32 cellular contexts compared by ENCODE assay signal in genomic region chr12:83084516-83085234, GRCh38.
"Had no signal": no experiment of that assay in that cellular context is flagged by ENCODE, and none has a peak within 500 bp of the region (broad histone marks: within the 10 kb centered on the region; RNA-seq: fewer than 3 reads in every experiment).

No MANE protein-coding gene starts in this region.

- DNase-seq: activated B cell treated with CpG ODN at 0.5 μM for 24 hours; activated CD4-positive, alpha-beta memory T cell treated with anti-CD3 and anti-CD28 coated beads for 36 hours; activated CD4-positive, alpha-beta T cell treated with anti-CD3 and anti-CD28 coated beads for 4 hours; activated CD4-positive, alpha-beta T cell treated with anti-CD3 and anti-CD28 coated beads, Interleukin-2, amount 10 ng/mL, durations not matched to agents 24 days and 14 days; activated CD4-positive, alpha-beta T cell treated with anti-CD3 and anti-CD28 coated beads, Interleukin-2, amount 50 U/mL, for 1 hour; activated CD4-positive, alpha-beta T cell treated with anti-CD3 and anti-CD28 coated beads, Interleukin-2, amount 50 U/mL, for 4 hours; activated CD4-positive, CD25-positive, alpha-beta regulatory T cell treated with anti-CD3 and anti-CD28 coated beads, Interleukin-2, amount 50 U/mL, for 72 hours; activated CD8-positive, alpha-beta memory T cell treated with anti-CD3 and anti-CD28 coated beads, Interleukin-2, amount 50 U/mL, for 4 hours; activated CD8-positive, alpha-beta T cell treated with anti-CD3 and anti-CD28 coated beads for 36 hours; activated effector memory CD4-positive, alpha-beta T cell treated with anti-CD3 and anti-CD28 coated beads, Interleukin-2, amount 50 U/mL, for 16 hours; activated gamma-delta T cell treated with Interleukin-2 at 50 U/mL for 16 hours; activated naive CD4-positive, alpha-beta T cell; activated naive CD4-positive, alpha-beta T cell treated with anti-CD3 and anti-CD28 coated beads for 36 hours; activated naive CD4-positive, alpha-beta T cell treated with anti-CD3 and anti-CD28 coated beads, Interleukin-2, amount 50 U/mL, for 16 hours; activated naive CD8-positive, alpha-beta T cell treated with anti-CD3 and anti-CD28 coated beads for 36 hours; activated T-cell treated with anti-CD3 and anti-CD28 coated beads for 4 hours; activated T-cell treated with anti-CD3 and anti-CD28 coated beads, Interleukin-2, amount 50 U/mL, for 1 hour; activated T-cell treated with anti-CD3 and anti-CD28 coated beads, Interleukin-2, amount 50 U/mL, for 4 hours; activated T-cell treated with anti-CD3 and anti-CD28 coated beads, Interleukin-2, amount 50 U/mL, for 72 hours; adrenal gland; amniotic stem cell; aorta; body of pancreas; brain microvascular endothelial cell; caudate nucleus; T-helper 1 cell; T-helper 2 cell; T-helper 9 cell had no signal

- FAIRE-seq: astrocyte, TTC549 had no signal

- H3K9me3 ChIP-seq: adrenal gland, body of pancreas, breast epithelium had no signal

- H3K27me3 ChIP-seq: adrenal gland, body of pancreas, brain microvascular endothelial cell, breast epithelium had no signal

- H3K4me1 ChIP-seq: adrenal gland, breast epithelium had no signal

- H3K4me3 ChIP-seq: adrenal gland, body of pancreas, breast epithelium had no signal

- H3K36me3 ChIP-seq: adrenal gland, brain microvascular endothelial cell, breast epithelium had no signal

- H3K27ac ChIP-seq: adrenal gland, body of pancreas, brain microvascular endothelial cell, breast epithelium, VCaP had no signal
